In genomic region chr14:21024668-21025373, GRCh38 we compare ENCODE assay signal across 1 cellular context.
TF ChIP-seq lines count a peak whose summit lies in the region.

Gene NDRG2 (minus strand): TSS chr14:21025061. CDS start chr14:21023315, 1,746 bp downstream.

TF ChIP-seq in HEK293, 187 proteins besides CTCF, POLR2A, EP300 and RAD21 (continued from another document):
- TF ChIP-seq ZBTB26 (tag by site-specific recombination; optimal IDR thresholded peaks at IDR 0.05) (peak; percentile 61), ZNF394 (tag by site-specific recombination; IDR thresholded peaks at IDR 0.05; ENCODE audit: borderline replicate concordance) (0 out of 2 replicates have a peak, but pooled peaks have one; percentile 14), GLIS1 (tag by site-specific recombination; IDR thresholded peaks at IDR 0.05) (peak; percentile 37; the same call in 1 of the 2 replicates), ZNF324 (tag by site-specific recombination; IDR thresholded peaks at IDR 0.05) (peak; percentile 51; the same call in 1 of the 2 replicates)
